ENCODE assay signal across 1 cellular context in the genomic region with DNA sequence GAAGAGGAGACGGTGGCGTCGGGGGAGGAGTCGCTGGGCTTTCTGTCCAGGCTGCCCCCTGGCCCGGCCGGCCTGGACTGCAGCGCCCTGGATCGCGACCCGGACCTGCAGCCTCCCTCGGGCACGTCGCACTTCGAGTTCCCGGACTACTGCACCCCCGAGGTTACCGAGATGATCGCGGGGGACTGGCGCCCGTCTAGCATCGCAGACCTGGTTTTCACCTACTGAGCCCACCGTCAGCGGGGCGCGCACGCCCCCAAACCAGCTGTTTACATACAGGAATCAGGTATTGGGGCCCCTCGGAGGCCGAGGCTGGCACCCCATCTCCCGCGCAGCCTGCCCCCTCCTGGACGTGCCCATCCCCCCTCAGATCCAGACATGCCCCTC.
A peak's percentile ranks its signal among the peaks of the same experiment; 100 is the strongest.
TF ChIP-seq lines count a peak whose summit lies in the region.

No MANE protein-coding gene starts in this region.

TF ChIP-seq in HepG2, 621 proteins besides CTCF, POLR2A, EP300 and RAD21 (continued from another document and continues in another):
- TF ChIP-seq TEAD3 (CRISPR knock-in tag; optimal IDR thresholded peaks at IDR 0.05; ENCODE audit: borderline replicate concordance) (peak; percentile 62), HNRNPLL (IDR thresholded peaks at IDR 0.05; ENCODE audit: low read depth, low read length, poor library complexity, severe bottlenecking) (no peak), PHF21A (CRISPR knock-in tag; IDR thresholded peaks at IDR 0.05) (no peak), MZF1 (CRISPR knock-in tag; IDR thresholded peaks at IDR 0.05; ENCODE audit: borderline replicate concordance) (0 out of 2 replicates have a peak, but pooled peaks have one; percentile 24), MEIS1 (CRISPR knock-in tag; IDR thresholded peaks at IDR 0.05; ENCODE audit: borderline replicate concordance) (peak; percentile 21; the same call in 1 of the 2 replicates), TSC22D2 (CRISPR knock-in tag; IDR thresholded peaks at IDR 0.05; ENCODE audit: borderline replicate concordance) (peak; percentile 30; the same call in 1 of the 2 replicates), ZBTB26 (CRISPR knock-in tag; IDR thresholded peaks at IDR 0.05; ENCODE audit: borderline replicate concordance) (peak; percentile 69), KLF12 (CRISPR knock-in tag; IDR thresholded peaks at IDR 0.05; ENCODE audit: borderline replicate concordance) (no peak; the same call in 1 of the 2 replicates), ZFP36L2 (CRISPR knock-in tag; IDR thresholded peaks at IDR 0.05) (peak; percentile 33; the same call in 1 of the 2 replicates), ZBTB37 (CRISPR knock-in tag; IDR thresholded peaks at IDR 0.05) (peak; percentile 45; the same call in 1 of the 2 replicates), ZNF776 (CRISPR knock-in tag; IDR thresholded peaks at IDR 0.05) (no peak; the same call in 1 of the 2 replicates), ZC3H4 (CRISPR knock-in tag; IDR thresholded peaks at IDR 0.05; ENCODE audit: borderline replicate concordance) (0 out of 2 replicates have a peak, but pooled peaks have one; percentile 47), PTBP1 (IDR thresholded peaks at IDR 0.05; ENCODE audit: low read depth, low read length, poor library complexity, severe bottlenecking) (no peak), ZHX2 (IDR thresholded peaks at IDR 0.05; ENCODE audit: low read depth) (no peak), ZHX2 (CRISPR knock-in tag; IDR thresholded peaks at IDR 0.05; ENCODE audit: borderline replicate concordance) (peak; percentile 20), ZFAT (CRISPR knock-in tag; conservative IDR thresholded peaks at IDR 0.05) (no peak), HNF4G (IDR thresholded peaks at IDR 0.05; ENCODE audit: borderline replicate concordance, low read depth, low read length) (no peak; the same call in 1 of the 2 replicates), HNF4G (CRISPR knock-in tag; IDR thresholded peaks at IDR 0.05; ENCODE audit: borderline replicate concordance, low read depth) (no peak), KAT7 (CRISPR knock-in tag; IDR thresholded peaks at IDR 0.05; ENCODE audit: borderline replicate concordance) (peak; percentile 93; the same call in 1 of the 2 replicates), BRD4 (CRISPR knock-in tag; IDR thresholded peaks at IDR 0.05) (0 out of 2 replicates have a peak, but pooled peaks have one; percentile 18), BCL6 (CRISPR knock-in tag; IDR thresholded peaks at IDR 0.05) (peak; percentile 24; the same call in 1 of the 2 replicates), FOXK1 (CRISPR knock-in tag; IDR thresholded peaks at IDR 0.05; ENCODE audit: borderline replicate concordance, low read depth) (peak; percentile 65; the same call in 1 of the 2 replicates), ZNF225 (CRISPR knock-in tag; IDR thresholded peaks at IDR 0.05) (peak; percentile 39; the same call in 1 of the 2 replicates), KLF9 (CRISPR knock-in tag; IDR thresholded peaks at IDR 0.05; ENCODE audit: low read depth) (no peak), NFE2L2 (IDR thresholded peaks at IDR 0.05; ENCODE audit: low read length) (no peak), CBX1 (IDR thresholded peaks at IDR 0.05; ENCODE audit: low read depth) (peak; percentile 53), ZNF296 (CRISPR knock-in tag; conservative IDR thresholded peaks at IDR 0.05) (peak; percentile 89)
- TF ChIP-seq, protein P1, sequence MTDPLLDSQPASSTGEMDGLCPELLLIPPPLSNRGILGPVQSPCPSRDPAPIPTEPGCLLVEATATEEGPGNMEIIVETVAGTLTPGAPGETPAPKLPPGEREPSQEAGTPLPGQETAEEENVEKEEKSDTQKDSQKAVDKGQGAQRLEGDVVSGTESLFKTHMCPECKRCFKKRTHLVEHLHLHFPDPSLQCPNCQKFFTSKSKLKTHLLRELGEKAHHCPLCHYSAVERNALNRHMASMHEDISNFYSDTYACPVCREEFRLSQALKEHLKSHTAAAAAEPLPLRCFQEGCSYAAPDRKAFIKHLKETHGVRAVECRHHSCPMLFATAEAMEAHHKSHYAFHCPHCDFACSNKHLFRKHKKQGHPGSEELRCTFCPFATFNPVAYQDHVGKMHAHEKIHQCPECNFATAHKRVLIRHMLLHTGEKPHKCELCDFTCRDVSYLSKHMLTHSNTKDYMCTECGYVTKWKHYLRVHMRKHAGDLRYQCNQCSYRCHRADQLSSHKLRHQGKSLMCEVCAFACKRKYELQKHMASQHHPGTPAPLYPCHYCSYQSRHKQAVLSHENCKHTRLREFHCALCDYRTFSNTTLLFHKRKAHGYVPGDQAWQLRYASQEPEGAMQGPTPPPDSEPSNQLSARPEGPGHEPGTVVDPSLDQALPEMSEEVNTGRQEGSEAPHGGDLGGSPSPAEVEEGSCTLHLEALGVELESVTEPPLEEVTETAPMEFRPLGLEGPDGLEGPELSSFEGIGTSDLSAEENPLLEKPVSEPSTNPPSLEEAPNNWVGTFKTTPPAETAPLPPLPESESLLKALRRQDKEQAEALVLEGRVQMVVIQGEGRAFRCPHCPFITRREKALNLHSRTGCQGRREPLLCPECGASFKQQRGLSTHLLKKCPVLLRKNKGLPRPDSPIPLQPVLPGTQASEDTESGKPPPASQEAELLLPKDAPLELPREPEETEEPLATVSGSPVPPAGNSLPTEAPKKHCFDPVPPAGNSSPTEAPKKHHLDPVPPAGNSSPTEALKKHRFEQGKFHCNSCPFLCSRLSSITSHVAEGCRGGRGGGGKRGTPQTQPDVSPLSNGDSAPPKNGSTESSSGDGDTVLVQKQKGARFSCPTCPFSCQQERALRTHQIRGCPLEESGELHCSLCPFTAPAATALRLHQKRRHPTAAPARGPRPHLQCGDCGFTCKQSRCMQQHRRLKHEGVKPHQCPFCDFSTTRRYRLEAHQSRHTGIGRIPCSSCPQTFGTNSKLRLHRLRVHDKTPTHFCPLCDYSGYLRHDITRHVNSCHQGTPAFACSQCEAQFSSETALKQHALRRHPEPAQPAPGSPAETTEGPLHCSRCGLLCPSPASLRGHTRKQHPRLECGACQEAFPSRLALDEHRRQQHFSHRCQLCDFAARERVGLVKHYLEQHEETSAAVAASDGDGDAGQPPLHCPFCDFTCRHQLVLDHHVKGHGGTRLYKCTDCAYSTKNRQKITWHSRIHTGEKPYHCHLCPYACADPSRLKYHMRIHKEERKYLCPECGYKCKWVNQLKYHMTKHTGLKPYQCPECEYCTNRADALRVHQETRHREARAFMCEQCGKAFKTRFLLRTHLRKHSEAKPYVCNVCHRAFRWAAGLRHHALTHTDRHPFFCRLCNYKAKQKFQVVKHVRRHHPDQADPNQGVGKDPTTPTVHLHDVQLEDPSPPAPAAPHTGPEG (CRISPR knock-in tag; IDR thresholded peaks at IDR 0.05): no peak; the same call in 1 of the 2 replicates
- TF ChIP-seq, protein P2, sequence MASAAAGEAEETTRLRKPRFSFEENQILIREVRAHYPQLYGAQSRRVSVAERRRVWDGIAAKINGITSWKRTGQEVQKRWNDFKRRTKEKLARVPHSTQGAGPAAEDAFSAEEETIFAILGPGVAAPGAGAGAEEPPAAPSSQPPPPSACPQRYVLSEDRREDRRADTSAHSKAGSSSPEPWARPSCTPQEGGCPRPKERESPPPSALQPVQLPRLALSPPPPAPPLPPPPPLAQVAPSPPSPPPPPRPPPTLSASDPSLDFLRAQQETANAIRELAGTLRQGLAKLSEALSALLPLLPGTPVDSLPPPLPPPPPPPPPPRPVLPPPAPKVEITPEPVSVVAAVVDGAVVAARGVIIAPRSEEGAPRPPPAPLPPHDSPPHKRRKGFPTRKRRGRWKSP (CRISPR knock-in tag; IDR thresholded peaks at IDR 0.05): peak; percentile 67
- TF ChIP-seq, protein P3, sequence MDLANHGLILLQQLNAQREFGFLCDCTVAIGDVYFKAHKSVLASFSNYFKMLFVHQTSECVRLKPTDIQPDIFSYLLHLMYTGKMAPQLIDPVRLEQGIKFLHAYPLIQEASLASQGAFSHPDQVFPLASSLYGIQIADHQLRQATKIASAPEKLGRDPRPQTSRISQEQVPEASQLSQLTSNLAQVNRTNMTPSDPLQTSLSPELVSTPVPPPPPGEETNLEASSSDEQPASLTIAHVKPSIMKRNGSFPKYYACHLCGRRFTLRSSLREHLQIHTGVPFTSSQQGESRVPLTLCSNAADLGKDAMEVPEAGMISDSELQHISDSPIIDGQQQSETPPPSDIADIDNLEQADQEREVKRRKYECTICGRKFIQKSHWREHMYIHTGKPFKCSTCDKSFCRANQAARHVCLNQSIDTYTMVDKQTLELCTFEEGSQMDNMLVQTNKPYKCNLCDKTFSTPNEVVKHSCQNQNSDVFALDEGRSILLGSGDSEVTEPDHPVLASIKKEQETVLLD (CRISPR knock-in tag; IDR thresholded peaks at IDR 0.05; ENCODE audit: low read depth): no peak
